Comparison of ENCODE assay signal across 8 cellular contexts in the genomic region with DNA sequence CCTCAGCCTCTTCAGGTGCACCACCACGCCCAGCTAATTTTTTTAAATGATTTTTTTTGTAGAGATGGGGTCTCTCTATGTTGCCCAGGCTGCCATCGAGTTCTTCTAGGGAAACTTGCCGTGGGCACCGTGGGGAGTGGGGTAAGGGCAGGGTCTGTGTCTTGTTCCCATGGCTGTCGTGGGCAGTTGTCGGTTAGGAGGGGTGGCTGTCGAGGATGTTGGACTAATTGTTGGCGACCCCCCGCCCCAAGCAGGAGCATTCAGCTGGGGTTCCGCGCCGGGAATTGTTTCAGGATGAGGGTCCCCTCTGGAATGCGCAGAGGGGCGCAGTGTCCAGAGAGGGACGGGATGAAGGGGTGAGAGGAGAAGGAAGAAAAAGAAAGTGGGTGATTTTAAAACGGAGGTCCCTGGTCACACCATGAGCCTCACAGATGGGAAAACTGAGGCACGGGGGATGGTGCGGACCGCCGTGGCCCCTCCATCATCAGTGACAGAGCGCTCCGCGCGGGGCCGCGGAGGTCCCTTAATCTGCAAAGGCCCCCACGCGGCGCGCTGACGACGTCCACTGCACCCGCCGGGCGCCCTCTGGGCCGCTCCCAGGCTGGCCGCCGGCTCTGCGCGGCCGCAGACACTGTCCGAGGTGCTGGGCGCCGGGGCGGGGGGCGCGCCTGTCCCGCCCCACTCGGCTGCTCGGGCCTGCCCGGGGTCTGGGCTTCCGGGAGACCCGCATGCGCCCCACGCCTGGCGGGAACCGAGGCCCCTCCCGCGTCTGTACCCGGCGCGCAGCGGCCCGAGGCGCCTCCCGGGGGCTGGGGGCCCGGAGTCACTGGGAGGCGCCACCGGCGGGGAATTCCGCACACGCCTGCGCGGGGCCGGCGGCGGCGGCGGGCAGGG. TPM values are rescaled to one million over a fixed set of nuclear protein-coding genes. Genes with fewer than 3 reads are reported as not detected.
DNase-seq lines count a peak whose midpoint lies in the region; ATAC-seq and TF ChIP-seq lines count a peak whose summit lies in the region.

No MANE protein-coding gene starts in this region.

- peak overlapping the region; percentile 95 for H3K27ac Mint-ChIP-seq in GM23338
- peak overlapping the region; percentile 96 for H3K27ac Mint-ChIP-seq in activated CD4-positive, alpha-beta memory T cell treated with anti-CD3 and anti-CD28 coated beads, Interleukin-2, amount 10 ng/mL, durations not matched to agents 7 days and 5 days

- H3F3A ChIP-seq in GM23338 (replicated peaks; ENCODE audit: low read depth), result peaks cover 36% of the 10 kb centered on the region

- no peaks in the 10 kb centered on the region for H4K20me1 ChIP-seq in GM23338 (replicated peaks; ENCODE audit: insufficient read depth)

- no peaks in the 10 kb centered on the region; the same call in 2 of the 3 replicates for H3K9me3 Mint-ChIP-seq in GM23338
- no peaks in the 10 kb centered on the region for H3K9me3 Mint-ChIP-seq in activated CD4-positive, alpha-beta memory T cell treated with anti-CD3 and anti-CD28 coated beads, Interleukin-2, amount 10 ng/mL, durations not matched to agents 7 days and 5 days

- no peak overlapping the region for H2AFZ ChIP-seq in GM23338

- no peaks in the 10 kb centered on the region for H3K9me2 ChIP-seq in GM23338 (ENCODE audit: insufficient read depth)

- H3K79me2 ChIP-seq in GM23338 (replicated peaks; ENCODE audit: insufficient read depth), result 0 out of 2 replicates have a peak, but pooled peaks cover 3% of the 10 kb centered on the region

- peaks cover 59% of the 10 kb centered on the region for H3K4me1 Mint-ChIP-seq in GM23338
- peaks cover 66% of the 10 kb centered on the region for H3K4me1 Mint-ChIP-seq in activated CD4-positive, alpha-beta memory T cell treated with anti-CD3 and anti-CD28 coated beads, Interleukin-2, amount 10 ng/mL, durations not matched to agents 7 days and 5 days

- TF ChIP-seq CTCF in GM23338 (conservative IDR thresholded peaks at IDR 0.05; ENCODE audit: low read depth in 2 of 2), result no peak

- peak overlapping the region; percentile 74 for H3K4me2 ChIP-seq in GM23338

- peak; percentile 66 for ATAC-seq in GM23338

- CTCF ChIA-PET in activated CD4-positive, alpha-beta memory T cell treated with anti-CD3 and anti-CD28 coated beads, Interleukin-2, amount 10 ng/mL, durations not matched to agents 7 days and 5 days (lab: Charles Lee), result interaction anchor here (1.0 to 1.9 kb wide), 2 partner anchors 158 kb away, joined by 3 to 7 read pairs; partner anchors contain the start of gene GAA

- peaks cover 41% of the 10 kb centered on the region for H3K4me1 ChIP-seq in GM23338 (ENCODE audit: insufficient read depth)

- H3K36me3 Mint-ChIP-seq in GM23338 (ENCODE audit: low read depth), result peaks cover 11% of the 10 kb centered on the region
- peaks cover 27% of the 10 kb centered on the region for H3K36me3 Mint-ChIP-seq in activated CD4-positive, alpha-beta memory T cell treated with anti-CD3 and anti-CD28 coated beads, Interleukin-2, amount 10 ng/mL, durations not matched to agents 7 days and 5 days (ENCODE audit: low read depth)

- DNase-seq in CMK (ENCODE audit: low read depth), result peak; percentile 73
- peak; percentile 76 for DNase-seq in GM23338 (ENCODE audit: low spot score)
- DNase-seq in NCI-H2196 treated with DMSO at 0.1 percent for 48 hours (lab: John Stamatoyannopoulos, UW; ENCODE audit: unreplicated experiment), result peak; percentile 75
- DNase-seq in activated CD4-positive, alpha-beta memory T cell treated with anti-CD3 and anti-CD28 coated beads, Interleukin-2, amount 10 ng/mL, durations not matched to agents 7 days and 5 days, result peak; percentile 78
- DNase-seq in effector CD8-positive, alpha-beta T cell (lab: John Stamatoyannopoulos, UW), result peak; percentile 74
- DNase-seq in medulla oblongata (ENCODE audit: extremely low spot score), result peak; percentile 66
- DNase-seq in stimulated activated CD8-positive, alpha-beta memory T cell treated with anti-CD3 and anti-CD28 coated beads, Interleukin-12 subunit alpha, Interleukin-12 subunit beta, amount 100 ng/mL, for 24 hours (ENCODE audit: extremely low read depth), result peak; percentile 62
- DNase-seq in NCI-H187 treated with DMSO at 0.1 percent for 48 hours (lab: John Stamatoyannopoulos, UW), result no peak

- peaks cover 30% of the 10 kb centered on the region for H3K27me3 Mint-ChIP-seq in GM23338 (ENCODE audit: insufficient read depth, low read depth, poor library complexity)
- no peaks in the 10 kb centered on the region for H3K27me3 Mint-ChIP-seq in activated CD4-positive, alpha-beta memory T cell treated with anti-CD3 and anti-CD28 coated beads, Interleukin-2, amount 10 ng/mL, durations not matched to agents 7 days and 5 days

- POLR2A ChIA-PET in activated CD4-positive, alpha-beta memory T cell treated with anti-CD3 and anti-CD28 coated beads, Interleukin-2, amount 10 ng/mL, durations not matched to agents 7 days and 5 days (lab: Charles Lee), result interaction anchor here (1.0 to 19.7 kb wide), 11 partner anchors 11 to 158 kb away, joined by 3 to 390 read pairs (median 5); partner anchors contain the start of genes GAA, RNF213, SGSH and SLC26A11

- peak overlapping the region; percentile 74; the same call in 1 of the 2 replicates for H3K27ac ChIP-seq in GM23338 (ENCODE audit: low read depth)

- peak overlapping the region; percentile 55 for H3K4me3 ChIP-seq in GM23338

- H3K4me3 Mint-ChIP-seq in GM23338, result peak overlapping the region; percentile 76
- peak overlapping the region; percentile 92 for H3K4me3 Mint-ChIP-seq in activated CD4-positive, alpha-beta memory T cell treated with anti-CD3 and anti-CD28 coated beads, Interleukin-2, amount 10 ng/mL, durations not matched to agents 7 days and 5 days

- H3K27me3 ChIP-seq in GM23338 (ENCODE audit: insufficient read depth), result no peaks in the 10 kb centered on the region

- H3K36me3 ChIP-seq in GM23338 (ENCODE audit: insufficient read depth), result no peaks in the 10 kb centered on the region

RNA-seq across cellular contexts. Expression of gene RNF213, which starts 0.8 kb away (rescaled TPM):
- total RNA-seq in GM23338 (2014; rRNA removed; shearing (Covaris generic)), result 52.5 and 67.2 TPM in 2 replicates
- polyA plus RNA-seq in GM23338 (2016; fragmentation: Nextera tagmentation; extraction: Ambion mirVana), result 21.2 and 21.9 TPM in 2 replicates
- total RNA-seq in activated CD4-positive, alpha-beta memory T cell treated with anti-CD3 and anti-CD28 coated beads, Interleukin-2, amount 10 ng/mL, durations not matched to agents 7 days and 5 days, result 100 to 1,000 TPM; 787 to 849 TPM

RNA-seq across cellular contexts. Expression of gene SLC26A11, which starts 39.7 kb away (rescaled TPM):
- 16.1 and 23.0 TPM in 2 replicates for total RNA-seq in GM23338 (2014; rRNA removed; shearing (Covaris generic))
- polyA plus RNA-seq in GM23338 (2016; fragmentation: Nextera tagmentation; extraction: Ambion mirVana), result 10.8 and 10.9 TPM in 2 replicates
- 10 to 100 TPM; 16.0 to 20.0 TPM for total RNA-seq in activated CD4-positive, alpha-beta memory T cell treated with anti-CD3 and anti-CD28 coated beads, Interleukin-2, amount 10 ng/mL, durations not matched to agents 7 days and 5 days

RNA-seq across cellular contexts. Expression of gene SGSH, which starts 39.8 kb away (rescaled TPM):
- 9.6 and 26.9 TPM in 2 replicates for total RNA-seq in GM23338 (2014; rRNA removed; shearing (Covaris generic))
- 17.5 and 18.6 TPM in 2 replicates for polyA plus RNA-seq in GM23338 (2016; fragmentation: Nextera tagmentation; extraction: Ambion mirVana)
- total RNA-seq in activated CD4-positive, alpha-beta memory T cell treated with anti-CD3 and anti-CD28 coated beads, Interleukin-2, amount 10 ng/mL, durations not matched to agents 7 days and 5 days, result 10 to 100 TPM; 56.5 to 61.1 TPM

Comparison
In these comparisons a context has a peak if more than half of its experiments do, and no peak if none do; other contexts are left out.
1. RNA of gene RNF213, which starts 0.8 kb away (total RNA-seq): 787 to 849 TPM in activated CD4-positive, alpha-beta memory T cell treated with anti-CD3 and anti-CD28 coated beads, Interleukin-2, amount 10 ng/mL, durations not matched to agents 7 days and 5 days; 52.5 to 67.2 TPM in GM23338; every median in the first group is over 10 times any median in the second.